Comparison of ENCODE assay signal across 26 cellular contexts in genomic region chr3:149284034-149284433, GRCh38. TPM values are rescaled to one million over a fixed set of nuclear protein-coding genes. Genes with fewer than 3 reads are reported as not detected.
"Had no signal": no experiment of that assay in that cellular context is flagged by ENCODE, and none has a peak within 500 bp of the region (broad histone marks: within the 10 kb centered on the region; RNA-seq: fewer than 3 reads in every experiment).

No MANE protein-coding gene starts in this region.

- H3K27me3 ChIP-seq: left lung, neural progenitor cell, neutrophil, right atrium auricular region, right lobe of liver, suprapubic skin, tibial nerve, uterus had no signal

- H3K27me3 Mint-ChIP-seq: naive B cell; stimulated activated memory B cell treated with anti-CD40 and anti-IgM and Interleukin-4, amounts not matched to agents 10 μg/mL and 1 μg/mL and 100 μg/mL, for 72 hours; type B pancreatic cell had no signal

- H3K4me1 ChIP-seq: neural progenitor cell, parathyroid adenoma, right atrium auricular region, right lobe of liver, suprapubic skin, tibial nerve, uterus had no signal

- H3K36me3 ChIP-seq: left lung, lower lobe of right lung, neural progenitor cell, neutrophil, right atrium auricular region, right lobe of liver, suprapubic skin, tibial nerve, uterus had no signal

- H3K27ac Mint-ChIP-seq: naive B cell; natural killer cell; nephron progenitor cell; neural progenitor cell; stimulated activated memory B cell treated with anti-CD40 and anti-IgM and Interleukin-4, amounts not matched to agents 10 μg/mL and 1 μg/mL and 100 μg/mL, for 72 hours had no signal

- H3K4me3 ChIP-seq: left lung, lower lobe of right lung, neural progenitor cell, right atrium auricular region, right lobe of liver, smooth muscle cell, suprapubic skin, tibial nerve, uterus had no signal

- H3K9me3 Mint-ChIP-seq: naive B cell; natural killer cell; stimulated activated memory B cell treated with anti-CD40 and anti-IgM and Interleukin-4, amounts not matched to agents 10 μg/mL and 1 μg/mL and 100 μg/mL, for 72 hours had no signal

- H3K27ac ChIP-seq: left lung, lower lobe of right lung, neural progenitor cell, neutrophil, parathyroid adenoma, right atrium auricular region, right lobe of liver, suprapubic skin, tibial nerve, uterus had no signal

- ATAC-seq: left lung; natural killer cell; right lobe of liver; stimulated activated memory B cell treated with anti-CD40 and anti-IgM and Interleukin-4, amounts not matched to agents 10 μg/mL and 1 μg/mL and 100 μg/mL, for 72 hours had no signal

- DNase-seq: hippocampal formation; left colon; left lung; lower lobe of right lung; mesendoderm; naive B cell; natural killer cell; nephron progenitor cell; occipital lobe; right lobe of liver; stimulated activated CD4-positive, alpha-beta T cell treated with anti-CD3 and anti-CD28 coated beads, Interleukin-1b, Interleukin-23, amount 100 ng/mL, for 48 hours; stimulated activated CD4-positive, alpha-beta T cell treated with anti-CD3 and anti-CD28 coated beads, Interleukin-2, amount 100 ng/mL, for 48 hours; stimulated activated CD4-positive, alpha-beta T cell treated with anti-CD3 and anti-CD28 coated beads, Interleukin-4, amount 100 ng/mL, for 4 hours; stimulated activated CD8-positive, alpha-beta memory T cell treated with anti-CD3 and anti-CD28 coated beads, Interleukin-4, amount 100 ng/mL, for 48 hours; stimulated activated naive CD4-positive, alpha-beta T cell treated with Interleukin-2 at 50 U/mL for 16 hours; uterus had no signal

- H3K9me3 ChIP-seq: left lung, lower lobe of right lung, neutrophil, right atrium auricular region, right lobe of liver, suprapubic skin, tibial nerve, uterus had no signal

- H3K4me1 Mint-ChIP-seq: natural killer cell, neural progenitor cell had no signal

- H3K4me3 Mint-ChIP-seq: mesothelial cell of epicardium; naive B cell; natural killer cell; nephron progenitor cell; neural progenitor cell; stimulated activated memory B cell treated with anti-CD40 and anti-IgM and Interleukin-4, amounts not matched to agents 10 μg/mL and 1 μg/mL and 100 μg/mL, for 72 hours had no signal

RNA-seq across cellular contexts. Expression of gene TM4SF18, which starts 49.4 kb away (rescaled TPM):
- total RNA-seq: natural killer cell had no signal
